ENCODE assay signal across 1 cellular context in the genomic region with DNA sequence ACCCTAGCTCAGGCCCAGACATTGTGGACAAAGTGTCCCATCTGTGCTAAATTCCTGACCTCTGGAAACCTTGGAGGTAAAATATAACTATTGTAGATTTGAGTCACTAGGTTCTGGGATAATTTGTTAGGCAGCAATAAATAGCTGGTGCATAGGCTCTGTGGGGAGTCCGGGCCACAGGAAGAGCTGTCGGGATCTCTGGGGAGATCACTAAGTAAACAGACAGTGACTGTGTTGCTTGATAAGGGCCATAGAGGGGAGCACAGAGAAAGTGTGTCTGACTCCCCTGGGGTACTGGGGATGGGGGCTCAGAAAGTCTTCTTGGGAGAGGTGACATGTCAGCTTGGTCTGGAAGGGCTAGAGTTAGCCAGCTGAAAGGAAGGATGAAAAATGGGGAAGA.
TF ChIP-seq lines count a peak whose summit lies in the region.

No MANE protein-coding gene starts in this region.

TF ChIP-seq in K562, 482 proteins besides CTCF, POLR2A, EP300 and RAD21 (continued from another document):
- no peak for TF ChIP-seq ZNF518B (CRISPR knock-in tag; IDR thresholded peaks at IDR 0.05)
- TF ChIP-seq, protein P1, sequence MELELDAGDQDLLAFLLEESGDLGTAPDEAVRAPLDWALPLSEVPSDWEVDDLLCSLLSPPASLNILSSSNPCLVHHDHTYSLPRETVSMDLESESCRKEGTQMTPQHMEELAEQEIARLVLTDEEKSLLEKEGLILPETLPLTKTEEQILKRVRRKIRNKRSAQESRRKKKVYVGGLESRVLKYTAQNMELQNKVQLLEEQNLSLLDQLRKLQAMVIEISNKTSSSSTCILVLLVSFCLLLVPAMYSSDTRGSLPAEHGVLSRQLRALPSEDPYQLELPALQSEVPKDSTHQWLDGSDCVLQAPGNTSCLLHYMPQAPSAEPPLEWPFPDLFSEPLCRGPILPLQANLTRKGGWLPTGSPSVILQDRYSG (tag; conservative IDR thresholded peaks at IDR 0.05; ENCODE audit: low read depth): no peak
- 0 out of 2 replicates have a peak, but pooled peaks have one; percentile 13 for TF ChIP-seq CXXC5 (CRISPR knock-in tag; IDR thresholded peaks at IDR 0.05)
- no peak for TF ChIP-seq TOE1 (IDR thresholded peaks at IDR 0.05; ENCODE audit: borderline replicate concordance)
- TF ChIP-seq TOE1 (CRISPR knock-in tag; IDR thresholded peaks at IDR 0.05; ENCODE audit: borderline replicate concordance, low read depth): no peak
- no peak for TF ChIP-seq TCFL5 (CRISPR knock-in tag; conservative IDR thresholded peaks at IDR 0.05)
- peak; percentile 28; the same call in 1 of the 2 replicates for TF ChIP-seq FOSL1 (tag; conservative IDR thresholded peaks at IDR 0.05)
- no peak for TF ChIP-seq ZNF324 (CRISPR knock-in tag; IDR thresholded peaks at IDR 0.05)
- peak; percentile 65; the same call in 1 of the 2 replicates for TF ChIP-seq XRCC3 (IDR thresholded peaks at IDR 0.05)
- TF ChIP-seq SRSF1 (IDR thresholded peaks at IDR 0.05; ENCODE audit: low read depth, low read length): no peak
- no peak for TF ChIP-seq ZNF347 (CRISPR knock-in tag; IDR thresholded peaks at IDR 0.05; ENCODE audit: low read depth)
- TF ChIP-seq SAP30 (IDR thresholded peaks at IDR 0.05; ENCODE audit: borderline replicate concordance, insufficient read depth, low read depth, low read length, poor library complexity, severe bottlenecking): no peak
- TF ChIP-seq NCOR1 (IDR thresholded peaks at IDR 0.05): peak; percentile 39; the same call in 1 of the 2 replicates
- TF ChIP-seq, protein P2, sequence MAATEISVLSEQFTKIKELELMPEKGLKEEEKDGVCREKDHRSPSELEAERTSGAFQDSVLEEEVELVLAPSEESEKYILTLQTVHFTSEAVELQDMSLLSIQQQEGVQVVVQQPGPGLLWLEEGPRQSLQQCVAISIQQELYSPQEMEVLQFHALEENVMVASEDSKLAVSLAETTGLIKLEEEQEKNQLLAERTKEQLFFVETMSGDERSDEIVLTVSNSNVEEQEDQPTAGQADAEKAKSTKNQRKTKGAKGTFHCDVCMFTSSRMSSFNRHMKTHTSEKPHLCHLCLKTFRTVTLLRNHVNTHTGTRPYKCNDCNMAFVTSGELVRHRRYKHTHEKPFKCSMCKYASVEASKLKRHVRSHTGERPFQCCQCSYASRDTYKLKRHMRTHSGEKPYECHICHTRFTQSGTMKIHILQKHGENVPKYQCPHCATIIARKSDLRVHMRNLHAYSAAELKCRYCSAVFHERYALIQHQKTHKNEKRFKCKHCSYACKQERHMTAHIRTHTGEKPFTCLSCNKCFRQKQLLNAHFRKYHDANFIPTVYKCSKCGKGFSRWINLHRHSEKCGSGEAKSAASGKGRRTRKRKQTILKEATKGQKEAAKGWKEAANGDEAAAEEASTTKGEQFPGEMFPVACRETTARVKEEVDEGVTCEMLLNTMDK (IDR thresholded peaks at IDR 0.05; ENCODE audit: borderline replicate concordance, insufficient read depth, low read depth, low read length, poor library complexity, severe bottlenecking): no peak
- no peak for TF ChIP-seq ZNF668 (CRISPR knock-in tag; IDR thresholded peaks at IDR 0.05)
- TF ChIP-seq ZNF3 (CRISPR knock-in tag; IDR thresholded peaks at IDR 0.05): no peak
- TF ChIP-seq HOXB6 (CRISPR knock-in tag; IDR thresholded peaks at IDR 0.05; ENCODE audit: borderline replicate concordance): no peak
- TF ChIP-seq ZNF263 (CRISPR knock-in tag; IDR thresholded peaks at IDR 0.05; ENCODE audit: borderline replicate concordance): no peak
- no peak for TF ChIP-seq ELF1 (tag; IDR thresholded peaks at IDR 0.05)
- TF ChIP-seq MEF2A (IDR thresholded peaks at IDR 0.05; ENCODE audit: control insufficient read depth, low read depth, low read length): no peak
- TF ChIP-seq MECOM (CRISPR knock-in tag; IDR thresholded peaks at IDR 0.05): peak; percentile 12; the same call in 1 of the 2 replicates
- no peak for TF ChIP-seq SETDB1 (IDR thresholded peaks at IDR 0.05; ENCODE audit: low read length)
- TF ChIP-seq TFAM (CRISPR knock-in tag; conservative IDR thresholded peaks at IDR 0.05): no peak
- TF ChIP-seq AFF4 (CRISPR knock-in tag; IDR thresholded peaks at IDR 0.05): no peak
- TF ChIP-seq ZNF785 (CRISPR knock-in tag; IDR thresholded peaks at IDR 0.05): no peak
- no peak for TF ChIP-seq ZNF354B (CRISPR knock-in tag; IDR thresholded peaks at IDR 0.05)
- TF ChIP-seq CHD2 (IDR thresholded peaks at IDR 0.05; ENCODE audit: low read depth, low read length): no peak
- no peak for TF ChIP-seq ZBTB1 (CRISPR knock-in tag; IDR thresholded peaks at IDR 0.05; ENCODE audit: borderline replicate concordance, low read depth)
- no peak for TF ChIP-seq STAT6 (CRISPR knock-in tag; IDR thresholded peaks at IDR 0.05)
- TF ChIP-seq ASH1L (IDR thresholded peaks at IDR 0.05; ENCODE audit: borderline replicate concordance, low read depth, partially characterized antibody): no peak
